ENCODE assay signal across 24 cellular contexts in genomic region chr6:110068592-110068967, GRCh38.
"Had no signal": no experiment of that assay in that cellular context is flagged by ENCODE, and none has a peak within 500 bp of the region (broad histone marks: within the 10 kb centered on the region; RNA-seq: fewer than 3 reads in every experiment).

No MANE protein-coding gene starts in this region.

- H3K27ac ChIP-seq: epithelial cell of prostate, foreskin keratinocyte, gastroesophageal sphincter, ovary, stomach, thyroid gland, vagina had no signal

- H3K4me2 ChIP-seq: smooth muscle cell had no signal

- H3K36me3 ChIP-seq: gastroesophageal sphincter, heart left ventricle, ovary, stomach, thyroid gland, vagina had no signal

- H3K27me3 ChIP-seq: dorsolateral prefrontal cortex, ovary, thyroid gland, vagina had no signal

- DNase-seq: effector CD4-positive, alpha-beta T cell; foreskin keratinocyte; kidney glomerular epithelial cell; left colon; natural killer cell; ovary; retina; stimulated activated CD4-positive, alpha-beta T cell treated with anti-CD3 and anti-CD28 coated beads, Interleukin-12 subunit alpha, Interleukin-12 subunit beta, amount 100 ng/mL, for 4 hours; stimulated activated CD4-positive, alpha-beta T cell treated with anti-CD3 and anti-CD28 coated beads, Interleukin-2, amount 100 ng/mL, for 24 hours; stimulated activated CD4-positive, alpha-beta T cell treated with anti-CD3 and anti-CD28 coated beads, Interleukin-4, amount 100 ng/mL, for 24 hours; stimulated activated naive CD4-positive, alpha-beta T cell treated with Interleukin-2 at 50 U/mL for 16 hours; stomach; thyroid gland; trophoblast cell had no signal

- ATAC-seq: esophagus mucosa; foreskin keratinocyte; gastroesophageal sphincter; left colon; natural killer cell; sciatic nerve; stimulated activated effector memory CD8-positive, alpha-beta T cell treated with anti-CD3 and anti-CD28 coated beads, Interleukin-12 subunit alpha, Interleukin-12 subunit beta, amount 100 ng/mL, for 72 hours had no signal

- H3K4me1 ChIP-seq: foreskin keratinocyte, stomach, thyroid gland, vagina had no signal

- H3K9me3 ChIP-seq: gastroesophageal sphincter, heart left ventricle, ovary, stomach, thyroid gland, vagina had no signal

- H3K4me3 ChIP-seq: dorsolateral prefrontal cortex, gastroesophageal sphincter, heart left ventricle, lung, ovary, smooth muscle cell, stomach, thyroid gland, vagina had no signal
